9 cellular contexts compared by ENCODE assay signal in genomic region chr20:49037962-49038387, GRCh38. TPM values are rescaled to one million over a fixed set of nuclear protein-coding genes. Genes with fewer than 3 reads are reported as not detected.
DNase-seq lines count a peak whose midpoint lies in the region; ATAC-seq and TF ChIP-seq lines count a peak whose summit lies in the region.
"Had no signal": no experiment of that assay in that cellular context is flagged by ENCODE, and none has a peak within 500 bp of the region (broad histone marks: within the 10 kb centered on the region; RNA-seq: fewer than 3 reads in every experiment).

No MANE protein-coding gene starts in this region.

- peak overlapping the region; percentile 84 for H3K27ac Mint-ChIP-seq in activated naive CD8-positive, alpha-beta T cell treated with anti-CD3 and anti-CD28 coated beads, Interleukin-2, amount 50 U/mL, for 24 hours
- H3K27ac Mint-ChIP-seq in stimulated activated naive CD8-positive, alpha-beta T cell treated with anti-CD3 and anti-CD28 coated beads, Interleukin-15, amount 100 ng/mL, for 72 hours: no peak overlapping the region
- no peak overlapping the region for H3K27ac Mint-ChIP-seq in type B pancreatic cell

- 0 out of 2 replicates have a peak, but pooled peaks cover 10% of the 10 kb centered on the region for H3F3A ChIP-seq in SU-DHL-6 (ENCODE audit: insufficient read depth)

- H3K27ac ChIP-seq in right atrium auricular region (no peak overlapping the region), left ventricle myocardium inferior (replicated peaks) (no peak overlapping the region), SU-DHL-6 (ENCODE audit: low read depth, low read length) (peak overlapping the region; percentile 31; the same call in 1 of the 2 replicates)

- no peak for TF ChIP-seq CTCF in right atrium auricular region (IDR thresholded peaks at IDR 0.05)
- no peak for TF ChIP-seq CTCF in left ventricle myocardium inferior (IDR thresholded peaks at IDR 0.05; ENCODE audit: borderline replicate concordance)
- TF ChIP-seq CTCF in SU-DHL-6 (IDR thresholded peaks at IDR 0.05; ENCODE audit: insufficient read depth, low read length, poor library complexity, severe bottlenecking): no peak
- no peak for TF ChIP-seq CTCF in type B pancreatic cell (conservative IDR thresholded peaks at IDR 0.05)

- H3K4me2 ChIP-seq in SU-DHL-6 (ENCODE audit: low read depth, low read length, poor library complexity, severe bottlenecking): peak overlapping the region; percentile 5

- H3K9me3 ChIP-seq in right atrium auricular region (no peaks in the 10 kb centered on the region), left ventricle myocardium inferior (replicated peaks) (no peaks in the 10 kb centered on the region), SU-DHL-6 (ENCODE audit: insufficient read depth, low read length) (no peaks in the 10 kb centered on the region)

- H3K4me3 Mint-ChIP-seq in activated naive CD8-positive, alpha-beta T cell treated with anti-CD3 and anti-CD28 coated beads, Interleukin-2, amount 50 U/mL, for 24 hours: no peak overlapping the region
- no peak overlapping the region for H3K4me3 Mint-ChIP-seq in stimulated activated naive CD8-positive, alpha-beta T cell treated with anti-CD3 and anti-CD28 coated beads, Interleukin-15, amount 100 ng/mL, for 72 hours
- H3K4me3 Mint-ChIP-seq in type B pancreatic cell: no peak overlapping the region

- no peak overlapping the region for H3K9ac ChIP-seq in SU-DHL-6 (ENCODE audit: low read length)

- H3K4me1 ChIP-seq in right atrium auricular region (no peaks in the 10 kb centered on the region), left ventricle myocardium inferior (no peaks in the 10 kb centered on the region)

- intact Hi-C loops in left ventricle myocardium inferior (cut with micrococcal nuclease): no loop called here

- H3K36me3 ChIP-seq in right atrium auricular region (peaks cover 16% of the 10 kb centered on the region), left ventricle myocardium inferior (peaks cover 22% of the 10 kb centered on the region), SU-DHL-6 (ENCODE audit: low read length) (peaks cover 8% of the 10 kb centered on the region; the same call in 1 of the 2 replicates)

- H4K20me1 ChIP-seq in SU-DHL-6 (ENCODE audit: low read depth, low read length): no peaks in the 10 kb centered on the region

- no peaks in the 10 kb centered on the region for H3K9me3 Mint-ChIP-seq in activated naive CD8-positive, alpha-beta T cell treated with anti-CD3 and anti-CD28 coated beads, Interleukin-2, amount 50 U/mL, for 24 hours
- no peaks in the 10 kb centered on the region for H3K9me3 Mint-ChIP-seq in stimulated activated naive CD8-positive, alpha-beta T cell treated with anti-CD3 and anti-CD28 coated beads, Interleukin-15, amount 100 ng/mL, for 72 hours
- no peaks in the 10 kb centered on the region for H3K9me3 Mint-ChIP-seq in type B pancreatic cell

- H3K27me3 ChIP-seq in right atrium auricular region (no peaks in the 10 kb centered on the region), left ventricle myocardium inferior (ENCODE audit: low read depth) (no peaks in the 10 kb centered on the region), SU-DHL-6 (ENCODE audit: low read length) (no peaks in the 10 kb centered on the region)

- DNase-seq in right atrium auricular region (ENCODE audit: low spot score) (peak; percentile 21), left ventricle myocardium inferior (no peak), type B pancreatic cell (ENCODE audit: extremely low spot score, unreplicated experiment) (no peak), germinal center (ENCODE audit: low spot score) (no peak), cerebellum (ENCODE audit: low spot score) (no peak)
- DNase-seq in activated naive CD8-positive, alpha-beta T cell treated with anti-CD3 and anti-CD28 coated beads, Interleukin-2, amount 50 U/mL, for 24 hours: peak; percentile 20
- DNase-seq in stimulated activated naive CD8-positive, alpha-beta T cell treated with anti-CD3 and anti-CD28 coated beads, Interleukin-15, amount 100 ng/mL, for 72 hours: no peak
- DNase-seq: effector memory CD4-positive, alpha-beta T cell had no signal

- H3K4me1 Mint-ChIP-seq in activated naive CD8-positive, alpha-beta T cell treated with anti-CD3 and anti-CD28 coated beads, Interleukin-2, amount 50 U/mL, for 24 hours: peaks cover 22% of the 10 kb centered on the region
- H3K4me1 Mint-ChIP-seq in stimulated activated naive CD8-positive, alpha-beta T cell treated with anti-CD3 and anti-CD28 coated beads, Interleukin-15, amount 100 ng/mL, for 72 hours: peaks cover 15% of the 10 kb centered on the region
- H3K4me1 Mint-ChIP-seq in type B pancreatic cell (ENCODE audit: unreplicated experiment): no peaks in the 10 kb centered on the region

- no peaks in the 10 kb centered on the region for H3K9me2 ChIP-seq in SU-DHL-6 (replicated peaks; ENCODE audit: insufficient read depth, low read length)

- no peak overlapping the region for H3K4me3 ChIP-seq in right atrium auricular region
- no peak overlapping the region for H3K4me3 ChIP-seq in left ventricle myocardium inferior
- H3K4me3 ChIP-seq in SU-DHL-6 (ENCODE audit: insufficient read depth, low read length, poor library complexity, severe bottlenecking): no peak overlapping the region

- peaks cover 12% of the 10 kb centered on the region for H3K36me3 Mint-ChIP-seq in activated naive CD8-positive, alpha-beta T cell treated with anti-CD3 and anti-CD28 coated beads, Interleukin-2, amount 50 U/mL, for 24 hours (ENCODE audit: low read depth)
- H3K36me3 Mint-ChIP-seq in type B pancreatic cell: peaks cover 5% of the 10 kb centered on the region

- no peak overlapping the region for H2AFZ ChIP-seq in SU-DHL-6 (ENCODE audit: low read depth, low read length, severe bottlenecking)

- peak; percentile 84 for ATAC-seq in activated naive CD8-positive, alpha-beta T cell treated with anti-CD3 and anti-CD28 coated beads, Interleukin-2, amount 50 U/mL, for 24 hours
- ATAC-seq in stimulated activated naive CD8-positive, alpha-beta T cell treated with anti-CD3 and anti-CD28 coated beads, Interleukin-15, amount 100 ng/mL, for 72 hours: peak; percentile 69

- H3K27me3 Mint-ChIP-seq in activated naive CD8-positive, alpha-beta T cell treated with anti-CD3 and anti-CD28 coated beads, Interleukin-2, amount 50 U/mL, for 24 hours: no peaks in the 10 kb centered on the region
- H3K27me3 Mint-ChIP-seq in stimulated activated naive CD8-positive, alpha-beta T cell treated with anti-CD3 and anti-CD28 coated beads, Interleukin-15, amount 100 ng/mL, for 72 hours: no peaks in the 10 kb centered on the region
- H3K27me3 Mint-ChIP-seq in type B pancreatic cell: no peaks in the 10 kb centered on the region

- H3K79me2 ChIP-seq in SU-DHL-6 (ENCODE audit: insufficient read depth, low read length): no peaks in the 10 kb centered on the region

RNA-seq across cellular contexts. Expression of gene CSE1L, which starts 8.1 kb away (rescaled TPM):
- 10 to 100 TPM; 27.0 to 32.0 TPM for total RNA-seq in right atrium auricular region
- 38.2 TPM for total RNA-seq in left ventricle myocardium inferior
- total RNA-seq in type B pancreatic cell (ENCODE audit: low replicate concordance): 78.1 and 111 TPM in 2 replicates
- 96.5 TPM for total RNA-seq in cerebellum

Comparison
In these comparisons a context has a peak if more than half of its experiments do, and no peak if none do; other contexts are left out.
1. DNase-seq: peak in right atrium auricular region (single experiment) and activated naive CD8-positive, alpha-beta T cell treated with anti-CD3 and anti-CD28 coated beads, Interleukin-2, amount 50 U/mL, for 24 hours (single experiment); none in left ventricle myocardium inferior (single experiment), stimulated activated naive CD8-positive, alpha-beta T cell treated with anti-CD3 and anti-CD28 coated beads, Interleukin-15, amount 100 ng/mL, for 72 hours (0 of 2), type B pancreatic cell (single experiment), germinal center (single experiment) and cerebellum (single experiment).